ENCODE assay signal across 1 cellular context in genomic region chr1:35192056-35192852, GRCh38.
A peak's percentile ranks its signal among the peaks of the same experiment; 100 is the strongest.
TF ChIP-seq lines count a peak whose summit lies in the region.

No MANE protein-coding gene starts in this region.

TF ChIP-seq in K562, 482 proteins besides CTCF, POLR2A, EP300 and RAD21 (continued from another document and continues in another):
- no peak for TF ChIP-seq ZBTB40 (IDR thresholded peaks at IDR 0.05)
- TF ChIP-seq ZBTB40 (CRISPR knock-in tag; IDR thresholded peaks at IDR 0.05) = no peak
- 0 out of 2 replicates have a peak, but pooled peaks have one; percentile 32 for TF ChIP-seq GTF2F1 (IDR thresholded peaks at IDR 0.05; ENCODE audit: low read depth, low read length)
- no peak for TF ChIP-seq KDM4B (IDR thresholded peaks at IDR 0.05; ENCODE audit: borderline replicate concordance in 2 of 2, low read depth in 1 of 2)
- 0 out of 2 replicates have a peak, but pooled peaks have one; percentile 14 for TF ChIP-seq ZNF75A (CRISPR knock-in tag; IDR thresholded peaks at IDR 0.05)
- TF ChIP-seq ZKSCAN1 (IDR thresholded peaks at IDR 0.05; ENCODE audit: low read depth, low read length) = no peak
- TF ChIP-seq ZSCAN29 (IDR thresholded peaks at IDR 0.05) = no peak
- TF ChIP-seq MIER1 (IDR thresholded peaks at IDR 0.05; ENCODE audit: low read depth) = no peak
- no peak for TF ChIP-seq ZNF23 (CRISPR knock-in tag; IDR thresholded peaks at IDR 0.05)
- TF ChIP-seq RB1 (IDR thresholded peaks at IDR 0.05; ENCODE audit: low read depth) = peak; percentile 89
- TF ChIP-seq CHD4 (IDR thresholded peaks at IDR 0.05; ENCODE audit: insufficient read depth, insufficient replicate concordance, low read depth, low read length, poor library complexity, severe bottlenecking) = no peak
- TF ChIP-seq SPI1 (IDR thresholded peaks at IDR 0.05; ENCODE audit: borderline replicate concordance, low read depth, low read length) = no peak
- TF ChIP-seq ZNF324 (CRISPR knock-in tag; IDR thresholded peaks at IDR 0.05) = no peak
- no peak for TF ChIP-seq GTF2E2 (tag; IDR thresholded peaks at IDR 0.05)
- no peak for TF ChIP-seq SREBF1 (IDR thresholded peaks at IDR 0.05; ENCODE audit: borderline replicate concordance, low read depth, low read length)
- TF ChIP-seq SMARCB1 (IDR thresholded peaks at IDR 0.05; ENCODE audit: insufficient read length, low read depth) = no peak
- peak; percentile 61; the same call in 1 of the 2 replicates for TF ChIP-seq KAT8 (IDR thresholded peaks at IDR 0.05; ENCODE audit: low read depth)
- no peak for TF ChIP-seq FOXK2 (conservative IDR thresholded peaks at IDR 0.05 in 1 of 2, IDR thresholded peaks at IDR 0.05 in 1 of 2; ENCODE audit: low read depth in 2 of 2)
- no peak for TF ChIP-seq NFRKB (IDR thresholded peaks at IDR 0.05; ENCODE audit: low read depth)
- peak; percentile 26; the same call in 1 of the 2 replicates for TF ChIP-seq CHCHD3 (CRISPR knock-in tag; IDR thresholded peaks at IDR 0.05)
- TF ChIP-seq DPF2 (IDR thresholded peaks at IDR 0.05) = no peak
- no peak for TF ChIP-seq MCM7 (IDR thresholded peaks at IDR 0.05)
- TF ChIP-seq TEAD2 (tag; IDR thresholded peaks at IDR 0.05) = no peak
- TF ChIP-seq BRD9 (IDR thresholded peaks at IDR 0.05; ENCODE audit: low read depth, partially characterized antibody) = no peak
- TF ChIP-seq MEIS2 (IDR thresholded peaks at IDR 0.05; ENCODE audit: partially characterized antibody) = peak; percentile 36
- 0 out of 2 replicates have a peak, but pooled peaks have one; percentile 9 for TF ChIP-seq AFF4 (CRISPR knock-in tag; IDR thresholded peaks at IDR 0.05)
- 0 out of 2 replicates have a peak, but pooled peaks have one; percentile 44 for TF ChIP-seq RBM14 (IDR thresholded peaks at IDR 0.05; ENCODE audit: borderline replicate concordance, insufficient read depth, low read depth, low read length)
- TF ChIP-seq MTA1 (IDR thresholded peaks at IDR 0.05; ENCODE audit: borderline replicate concordance) = no peak
- TF ChIP-seq LCOR (CRISPR knock-in tag; IDR thresholded peaks at IDR 0.05) = no peak; the same call in 1 of the 2 replicates
- TF ChIP-seq SREBF2 (CRISPR knock-in tag; IDR thresholded peaks at IDR 0.05) = no peak
- no peak for TF ChIP-seq ZNF699 (CRISPR knock-in tag; IDR thresholded peaks at IDR 0.05; ENCODE audit: insufficient replicate concordance)
- no peak; the same call in none of the 2 replicates for TF ChIP-seq NR3C1 (CRISPR knock-in tag; IDR thresholded peaks at IDR 0.05)
- TF ChIP-seq ZNF668 (CRISPR knock-in tag; IDR thresholded peaks at IDR 0.05) = no peak
- no peak for TF ChIP-seq ZNF436 (CRISPR knock-in tag; IDR thresholded peaks at IDR 0.05)
- TF ChIP-seq MYC (IDR thresholded peaks at IDR 0.05; ENCODE audit: low read depth, low read length) = peak; percentile 84
- TF ChIP-seq MYC (CRISPR knock-in tag; IDR thresholded peaks at IDR 0.05; ENCODE audit: borderline replicate concordance, low read depth) = no peak
- TF ChIP-seq HEY1 (CRISPR knock-in tag; IDR thresholded peaks at IDR 0.05; ENCODE audit: borderline replicate concordance) = no peak
- no peak for TF ChIP-seq ZNF347 (CRISPR knock-in tag; IDR thresholded peaks at IDR 0.05; ENCODE audit: low read depth)
- TF ChIP-seq HMG20A (CRISPR knock-in tag; conservative IDR thresholded peaks at IDR 0.05) = no peak
- peak; percentile 98 to 99 for TF ChIP-seq MAZ (CRISPR knock-in tag; conservative IDR thresholded peaks at IDR 0.05 in 1 of 2, IDR thresholded peaks at IDR 0.05 in 1 of 2)
- TF ChIP-seq NR2C2 (CRISPR knock-in tag; IDR thresholded peaks at IDR 0.05) = no peak
- TF ChIP-seq NR2C2 (tag; IDR thresholded peaks at IDR 0.05) = no peak; the same call in 1 of the 2 replicates
- no peak for TF ChIP-seq ZNF57 (CRISPR knock-in tag; IDR thresholded peaks at IDR 0.05)
- peak; percentile 81 for TF ChIP-seq RBM22 (IDR thresholded peaks at IDR 0.05; ENCODE audit: low read depth, low read length, poor library complexity, severe bottlenecking)
- TF ChIP-seq E4F1 (CRISPR knock-in tag; IDR thresholded peaks at IDR 0.05; ENCODE audit: borderline replicate concordance) = no peak
- TF ChIP-seq KAT2B (IDR thresholded peaks at IDR 0.05; ENCODE audit: low read depth, low read length) = no peak
- TF ChIP-seq HDAC6 (IDR thresholded peaks at IDR 0.05; ENCODE audit: low read depth, low read length) = no peak
- TF ChIP-seq FOXP4 (CRISPR knock-in tag; IDR thresholded peaks at IDR 0.05; ENCODE audit: borderline replicate concordance) = no peak
- no peak for TF ChIP-seq ZNF780A (CRISPR knock-in tag; IDR thresholded peaks at IDR 0.05)
- TF ChIP-seq SIN3B (IDR thresholded peaks at IDR 0.05; ENCODE audit: low read depth) = peak; percentile 52; the same call in 1 of the 2 replicates
- TF ChIP-seq BMI1 (IDR thresholded peaks at IDR 0.05; ENCODE audit: low read length) = no peak
- no peak for TF ChIP-seq SMARCA4 (IDR thresholded peaks at IDR 0.05)
- no peak; the same call in 1 of the 2 replicates for TF ChIP-seq ZNF263 (CRISPR knock-in tag; IDR thresholded peaks at IDR 0.05; ENCODE audit: borderline replicate concordance)
- TF ChIP-seq POLR3A (IDR thresholded peaks at IDR 0.05; ENCODE audit: borderline replicate concordance, extremely low read depth, insufficient read depth, insufficient read length) = no peak
- no peak for TF ChIP-seq NCOA1 (IDR thresholded peaks at IDR 0.05; ENCODE audit: low read depth)
- TF ChIP-seq ZNF232 (CRISPR knock-in tag; IDR thresholded peaks at IDR 0.05) = no peak
- TF ChIP-seq SMARCE1 (IDR thresholded peaks at IDR 0.05) = no peak
- TF ChIP-seq TBP (optimal IDR thresholded peaks at IDR 0.05; ENCODE audit: low read depth, low read length) = no peak
- no peak for TF ChIP-seq ZC3H4 (CRISPR knock-in tag; IDR thresholded peaks at IDR 0.05; ENCODE audit: borderline replicate concordance)
- no peak for TF ChIP-seq GTF2A2 (tag; IDR thresholded peaks at IDR 0.05)
- no peak for TF ChIP-seq EWSR1 (IDR thresholded peaks at IDR 0.05; ENCODE audit: borderline replicate concordance, low read depth, partially characterized antibody)
- peak in 1 of 2 experiments; percentile 20; a peak in 1 of 4 replicates for TF ChIP-seq FOXA3 (CRISPR knock-in tag; conservative IDR thresholded peaks at IDR 0.05 in 1 of 2, IDR thresholded peaks at IDR 0.05 in 1 of 2)
- TF ChIP-seq TAF7 (tag; IDR thresholded peaks at IDR 0.05) = no peak
